Comparison of ENCODE assay signal across 19 cellular contexts in genomic region chr4:97646997-97647396, GRCh38.
DNase-seq lines count a peak whose midpoint lies in the region; FAIRE-seq and TF ChIP-seq lines count a peak whose summit lies in the region.
"Had no signal": no experiment of that assay in that cellular context is flagged by ENCODE, and none has a peak within 500 bp of the region (broad histone marks: within the 10 kb centered on the region; RNA-seq: fewer than 3 reads in every experiment).

No MANE protein-coding gene starts in this region.

- CTCF ChIA-PET in A673 (lab: Charles Lee): no interaction called here

- POLR2A ChIA-PET in A673 (lab: Charles Lee; ENCODE audit: low non-redundant PET): no interaction called here

- DNase-seq in A673 (ENCODE audit: low spot score) (peak; percentile 27), NCI-H446 (lab: John Stamatoyannopoulos, UW) (peak; percentile 74 to 92), bronchial epithelial cell (ENCODE audit: low read depth) (peak; percentile 7), kidney tubule cell (ENCODE audit: low spot score) (peak; percentile 9), NCI-H128 (lab: John Stamatoyannopoulos, UW; ENCODE audit: unreplicated experiment) (no peak), NCI-H1048 (lab: John Stamatoyannopoulos, UW) (no peak), GOT3 (lab: John Stamatoyannopoulos, UW) (no peak), transverse colon (no peak)
- DNase-seq: effector memory CD8-positive, alpha-beta T cell; glutamatergic neuron; midbrain; NCI-H2171 treated with DMSO at 0.1 percent for 48 hours; stimulated activated CD4-positive, alpha-beta T cell treated with anti-CD3 and anti-CD28 coated beads, Interleukin-4, amount 100 ng/mL, for 4 hours; T-helper 2 cell; tibial artery had no signal

- H3K4me3 ChIP-seq in A673 (ENCODE audit: low read depth, low read length, poor library complexity, severe bottlenecking) (no peak overlapping the region), bronchial epithelial cell (ENCODE audit: low read depth, low read length) (no peak overlapping the region), transverse colon (no peak overlapping the region)
- H3K4me3 ChIP-seq: cardiac muscle cell, tibial artery had no signal

- TF ChIP-seq CTCF in A673 (conservative IDR thresholded peaks at IDR 0.05; ENCODE audit: low read depth, low read length) (no peak), bronchial epithelial cell (IDR thresholded peaks at IDR 0.05; ENCODE audit: insufficient read depth, low read length, severe bottlenecking) (no peak), transverse colon (IDR thresholded peaks at IDR 0.05) (no peak)

- H3K27ac ChIP-seq in A673 (ENCODE audit: low read depth, low read length, poor library complexity, severe bottlenecking): no peak overlapping the region
- H3K27ac ChIP-seq in transverse colon: no peak overlapping the region
- H3K27ac ChIP-seq: cardiac muscle cell, neutrophil, tibial artery had no signal

- H3K27me3 ChIP-seq in A673 (replicated peaks; ENCODE audit: insufficient read depth, low read depth, low read length, poor library complexity): no peaks in the 10 kb centered on the region
- no peaks in the 10 kb centered on the region for H3K27me3 ChIP-seq in bronchial epithelial cell (ENCODE audit: control insufficient read depth, insufficient read depth, low read length)
- no peaks in the 10 kb centered on the region for H3K27me3 ChIP-seq in transverse colon
- H3K27me3 ChIP-seq: cardiac muscle cell, neutrophil, tibial artery had no signal

- TF ChIP-seq POLR2A in transverse colon (IDR thresholded peaks at IDR 0.05): no peak

- TF ChIP-seq EP300 in transverse colon (IDR thresholded peaks at IDR 0.05; ENCODE audit: low read depth): no peak

- no TSS peak for BruUV-seq in A673 (replicated peaks; lab: Mats Ljungman, UMichigan)

- in situ Hi-C loops in transverse colon (cut with MboI; ENCODE audit: low pct_ligation_motif_present in 1 of 4, low pct_unique_long_range_greater_than_20kb in 1 of 4, low sequenced_read_pairs in 3 of 4): no loop called here

- intact Hi-C loops in A673 (cut with micrococcal nuclease; ENCODE audit: unreplicated experiment): no loop called here
- intact Hi-C loops in transverse colon (cut with DNase I; ENCODE audit: low total_unique reads): no loop called here

- H3K36me3 ChIP-seq in A673 (ENCODE audit: insufficient read depth, low read length, poor library complexity, severe bottlenecking) (no peaks in the 10 kb centered on the region), bronchial epithelial cell (ENCODE audit: control insufficient read depth, insufficient read depth, low read length) (no peaks in the 10 kb centered on the region), transverse colon (no peaks in the 10 kb centered on the region)
- H3K36me3 ChIP-seq: cardiac muscle cell, neutrophil, tibial artery had no signal

- no peak for FAIRE-seq in bronchial epithelial cell (lab: Jason Lieb, UNC)
- FAIRE-seq: H1, islet of Langerhans had no signal

- H3K9me3 ChIP-seq in A673 (ENCODE audit: low read depth, low read length, poor library complexity, severe bottlenecking): no peaks in the 10 kb centered on the region
- H3K9me3 ChIP-seq in transverse colon: no peaks in the 10 kb centered on the region
- H3K9me3 ChIP-seq: neutrophil, tibial artery had no signal

- H3K4me1 ChIP-seq in A673 (ENCODE audit: insufficient read depth, low read length, poor library complexity, severe bottlenecking) (no peaks in the 10 kb centered on the region), transverse colon (peaks cover 0 to 3% (median 0%) of the 10 kb centered on the region in 4 donors)
- H3K4me1 ChIP-seq: tibial artery had no signal

Comparison
In these comparisons a context has a peak if more than half of its experiments do, and no peak if none do; other contexts are left out.
1. DNase-seq: peak in A673 (single experiment), NCI-H446 (2 of 2), bronchial epithelial cell (single experiment) and kidney tubule cell (single experiment); none in NCI-H128 (single experiment), NCI-H1048 (single experiment), GOT3 (single experiment) and transverse colon (single experiment).